ENCODE assay signal across 8 cellular contexts in the genomic region with DNA sequence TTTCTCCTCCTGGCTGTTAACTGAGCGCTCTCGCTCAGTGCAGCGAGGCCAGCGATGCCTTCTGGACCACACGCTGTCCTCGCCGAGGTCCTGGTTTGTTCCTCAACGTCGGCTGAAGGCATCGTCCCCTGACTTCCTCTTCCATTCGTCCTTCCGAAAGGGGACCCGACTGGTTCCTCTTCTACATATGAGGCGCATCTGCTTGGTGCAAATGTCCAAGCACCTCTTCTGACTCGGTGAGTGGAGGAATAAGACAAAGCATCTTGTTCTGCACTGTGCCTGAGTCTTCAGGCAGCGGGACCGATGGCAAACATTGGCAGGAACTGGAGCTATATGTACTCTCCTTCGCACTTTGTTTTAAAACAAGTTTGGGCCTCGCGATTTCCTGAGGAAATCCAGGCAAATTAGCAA. TPM values are rescaled to one million over a fixed set of nuclear protein-coding genes. Genes with fewer than 3 reads are reported as not detected.
DNase-seq lines count a peak whose midpoint lies in the region; ATAC-seq and TF ChIP-seq lines count a peak whose summit lies in the region.

No MANE protein-coding gene starts in this region.

- H3F3A ChIP-seq in SK-N-SH (replicated peaks; ENCODE audit: insufficient read depth), result no peaks in the 10 kb centered on the region

- DNase-seq in AG08395 (ENCODE audit: low spot score), result peak; percentile 27
- DNase-seq in SK-N-SH, result peak; percentile 41
- peak in 1 of 2 donors; percentile 19 for DNase-seq in fibroblast of lung (ENCODE audit: low read depth in 2 of 2)
- DNase-seq in ovary, result no peak
- DNase-seq in DMS114 treated with DMSO at 0.1 percent for 48 hours (lab: John Stamatoyannopoulos, UW; ENCODE audit: unreplicated experiment), result no peak

- H2AFZ ChIP-seq in SK-N-SH (ENCODE audit: low read depth) (peak overlapping the region; percentile 58; the same call in 1 of the 2 replicates), fibroblast of lung (ENCODE audit: low read length) (peak overlapping the region; percentile 60)

- no peak for TF ChIP-seq POLR2A in ovary (IDR thresholded peaks at IDR 0.05)

- H3K9ac ChIP-seq in SK-N-SH (no peak overlapping the region), fibroblast of lung (ENCODE audit: insufficient read depth, low read length) (no peak overlapping the region)

- CTCF ChIA-PET in SK-N-SH (lab: Yijun Ruan, JAX), result interaction anchor here (0.9 to 2.9 kb wide), 6 partner anchors 26 to 500 kb away, joined by 3 to 12 read pairs (median 4); no protein-coding TSS in a partner anchor

- TF ChIP-seq CTCF in SK-N-SH (IDR thresholded peaks at IDR 0.05) (no peak), fibroblast of lung (conservative IDR thresholded peaks at IDR 0.05 in 1 of 2, IDR thresholded peaks at IDR 0.05 in 1 of 2; ENCODE audit: low read depth in 1 of 2, low read length in 2 of 2) (no peak), ovary (IDR thresholded peaks at IDR 0.05) (no peak)

- peak overlapping the region; percentile 90 for H3K4me2 ChIP-seq in SK-N-SH
- peak overlapping the region; percentile 77 for H3K4me2 ChIP-seq in fibroblast of lung (ENCODE audit: extremely low read depth, insufficient read depth, low read length)

- H4K20me1 ChIP-seq in SK-N-SH (ENCODE audit: insufficient read depth) (no peaks in the 10 kb centered on the region), fibroblast of lung (ENCODE audit: control insufficient read depth, extremely low read depth, insufficient read depth, low read length) (no peaks in the 10 kb centered on the region)

- H3K4me1 ChIP-seq in SK-N-SH (ENCODE audit: control insufficient read depth in 1 of 2, insufficient read depth in 2 of 2, low read depth in 1 of 2, low read length in 1 of 2), result peaks cover 4 to 13% of the 10 kb centered on the region in 2 experiments; a peak in 2 of 4 replicates
- H3K4me1 ChIP-seq in fibroblast of lung (ENCODE audit: control insufficient read depth, extremely low read depth, insufficient read depth, low read length), result peaks cover 5% of the 10 kb centered on the region
- peaks cover 3% of the 10 kb centered on the region for H3K4me1 ChIP-seq in ovary (ENCODE audit: insufficient read depth)

- peak; percentile 8 for ATAC-seq in GM18519 (IDR thresholded peaks at IDR 0.05; ENCODE audit: low FRiP score, unreplicated experiment)
- peak; percentile 33 for ATAC-seq in HG03025 (IDR thresholded peaks at IDR 0.05; ENCODE audit: low FRiP score, unreplicated experiment)
- no peak for ATAC-seq in activated CD4-positive, CD25-positive, alpha-beta regulatory T cell treated with anti-CD3 and anti-CD28 coated beads, Interleukin-2, amount 50 U/mL, for 24 hours

- no peaks in the 10 kb centered on the region for H3K9me3 ChIP-seq in SK-N-SH
- H3K9me3 ChIP-seq in fibroblast of lung (ENCODE audit: control insufficient read depth, insufficient read depth, low read depth, low read length), result no peaks in the 10 kb centered on the region
- no peaks in the 10 kb centered on the region for H3K9me3 ChIP-seq in ovary

- H3K27ac ChIP-seq in SK-N-SH (ENCODE audit: low read depth in 2 of 2, low read length in 1 of 2) (no peak overlapping the region), fibroblast of lung (ENCODE audit: insufficient read depth, low read length) (no peak overlapping the region), ovary (no peak overlapping the region)

- TF ChIP-seq EP300 in SK-N-SH (IDR thresholded peaks at IDR 0.05; ENCODE audit: borderline replicate concordance in 1 of 2, low read depth in 1 of 2, low read length in 1 of 2) (no peak), ovary (IDR thresholded peaks at IDR 0.05) (no peak)

- H3K4me3 ChIP-seq in SK-N-SH (ENCODE audit: low read depth in 2 of 2, low read length in 1 of 2) (peak overlapping the region; percentile 38 to 42; a peak in 3 of 4 replicates), fibroblast of lung (replicated peaks in 1 of 4; ENCODE audit: control extremely low read depth in 1 of 4, insufficient read depth in 1 of 4, low read depth in 3 of 4, low read length in 4 of 4) (peak overlapping the region; percentile 17 to 59 (median 36)), ovary (peak overlapping the region; percentile 48)

- POLR2A ChIA-PET in SK-N-SH (lab: Yijun Ruan, JAX), result no interaction called here

- H3K36me3 ChIP-seq in SK-N-SH (replicated peaks in 1 of 2; ENCODE audit: control insufficient read depth in 1 of 2, insufficient read depth in 2 of 2, low read length in 1 of 2), result no peaks in the 10 kb centered on the region
- no peaks in the 10 kb centered on the region for H3K36me3 ChIP-seq in fibroblast of lung (ENCODE audit: control insufficient read depth, insufficient read depth, low read length)
- no peaks in the 10 kb centered on the region for H3K36me3 ChIP-seq in ovary

- intact Hi-C loops in ovary (cut with DNase I), result no loop called here

- WGBS in SK-N-SH (ENCODE audit: low lambda C conversion rate), result 11% methylated on average over 20 of the region's 20 CpGs
- 1 to 3% (median 2%) methylated on average over 19 to 20 of the region's 20 CpGs for WGBS in ovary, 3 donors

- no peaks in the 10 kb centered on the region for H3K9me2 ChIP-seq in SK-N-SH

- H3K79me2 ChIP-seq in SK-N-SH (ENCODE audit: insufficient read depth) (no peaks in the 10 kb centered on the region), fibroblast of lung (ENCODE audit: control insufficient read depth, insufficient read depth, low read length) (no peaks in the 10 kb centered on the region)

- H3K27me3 ChIP-seq in SK-N-SH (ENCODE audit: insufficient read depth), result peaks cover 70% of the 10 kb centered on the region
- peaks cover 23% of the 10 kb centered on the region for H3K27me3 ChIP-seq in fibroblast of lung (ENCODE audit: control insufficient read depth, insufficient read depth, low read length)
- no peaks in the 10 kb centered on the region for H3K27me3 ChIP-seq in ovary

- no peak for TF ChIP-seq RAD21 in SK-N-SH (IDR thresholded peaks at IDR 0.05; ENCODE audit: low read length)

TF ChIP-seq in SK-N-SH, 30 proteins besides CTCF, POLR2A, EP300 and RAD21 (continues in another document):
- no peak for TF ChIP-seq POLR2AphosphoS5 (IDR thresholded peaks at IDR 0.05; ENCODE audit: low read depth, low read length)
- no peak for TF ChIP-seq YY1 (IDR thresholded peaks at IDR 0.05; ENCODE audit: low read depth)
- TF ChIP-seq MAX (IDR thresholded peaks at IDR 0.05; ENCODE audit: low read depth), result no peak
- TF ChIP-seq ELF1 (IDR thresholded peaks at IDR 0.05), result no peak
- no peak for TF ChIP-seq SIN3A (IDR thresholded peaks at IDR 0.05; ENCODE audit: borderline replicate concordance, low read depth, low read length)
- TF ChIP-seq RCOR1 (IDR thresholded peaks at IDR 0.05; ENCODE audit: low read length), result no peak
- TF ChIP-seq, protein P1, sequence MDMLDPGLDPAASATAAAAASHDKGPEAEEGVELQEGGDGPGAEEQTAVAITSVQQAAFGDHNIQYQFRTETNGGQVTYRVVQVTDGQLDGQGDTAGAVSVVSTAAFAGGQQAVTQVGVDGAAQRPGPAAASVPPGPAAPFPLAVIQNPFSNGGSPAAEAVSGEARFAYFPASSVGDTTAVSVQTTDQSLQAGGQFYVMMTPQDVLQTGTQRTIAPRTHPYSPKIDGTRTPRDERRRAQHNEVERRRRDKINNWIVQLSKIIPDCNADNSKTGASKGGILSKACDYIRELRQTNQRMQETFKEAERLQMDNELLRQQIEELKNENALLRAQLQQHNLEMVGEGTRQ (IDR thresholded peaks at IDR 0.05; ENCODE audit: borderline replicate concordance, low read depth, low read length), result no peak
- TF ChIP-seq, protein P2, sequence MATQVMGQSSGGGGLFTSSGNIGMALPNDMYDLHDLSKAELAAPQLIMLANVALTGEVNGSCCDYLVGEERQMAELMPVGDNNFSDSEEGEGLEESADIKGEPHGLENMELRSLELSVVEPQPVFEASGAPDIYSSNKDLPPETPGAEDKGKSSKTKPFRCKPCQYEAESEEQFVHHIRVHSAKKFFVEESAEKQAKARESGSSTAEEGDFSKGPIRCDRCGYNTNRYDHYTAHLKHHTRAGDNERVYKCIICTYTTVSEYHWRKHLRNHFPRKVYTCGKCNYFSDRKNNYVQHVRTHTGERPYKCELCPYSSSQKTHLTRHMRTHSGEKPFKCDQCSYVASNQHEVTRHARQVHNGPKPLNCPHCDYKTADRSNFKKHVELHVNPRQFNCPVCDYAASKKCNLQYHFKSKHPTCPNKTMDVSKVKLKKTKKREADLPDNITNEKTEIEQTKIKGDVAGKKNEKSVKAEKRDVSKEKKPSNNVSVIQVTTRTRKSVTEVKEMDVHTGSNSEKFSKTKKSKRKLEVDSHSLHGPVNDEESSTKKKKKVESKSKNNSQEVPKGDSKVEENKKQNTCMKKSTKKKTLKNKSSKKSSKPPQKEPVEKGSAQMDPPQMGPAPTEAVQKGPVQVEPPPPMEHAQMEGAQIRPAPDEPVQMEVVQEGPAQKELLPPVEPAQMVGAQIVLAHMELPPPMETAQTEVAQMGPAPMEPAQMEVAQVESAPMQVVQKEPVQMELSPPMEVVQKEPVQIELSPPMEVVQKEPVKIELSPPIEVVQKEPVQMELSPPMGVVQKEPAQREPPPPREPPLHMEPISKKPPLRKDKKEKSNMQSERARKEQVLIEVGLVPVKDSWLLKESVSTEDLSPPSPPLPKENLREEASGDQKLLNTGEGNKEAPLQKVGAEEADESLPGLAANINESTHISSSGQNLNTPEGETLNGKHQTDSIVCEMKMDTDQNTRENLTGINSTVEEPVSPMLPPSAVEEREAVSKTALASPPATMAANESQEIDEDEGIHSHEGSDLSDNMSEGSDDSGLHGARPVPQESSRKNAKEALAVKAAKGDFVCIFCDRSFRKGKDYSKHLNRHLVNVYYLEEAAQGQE (IDR thresholded peaks at IDR 0.05; ENCODE audit: low read depth, low read length), result no peak
- no peak for TF ChIP-seq MEF2A (IDR thresholded peaks at IDR 0.05; ENCODE audit: borderline replicate concordance, low read depth)
- TF ChIP-seq GATA2 (CRISPR knock-in tag; IDR thresholded peaks at IDR 0.05), result no peak
- no peak for TF ChIP-seq MXI1 (IDR thresholded peaks at IDR 0.05; ENCODE audit: low read depth, low read length)
- TF ChIP-seq TEAD4 (IDR thresholded peaks at IDR 0.05; ENCODE audit: borderline replicate concordance, insufficient read depth), result no peak

RNA-seq across cellular contexts. Expression of gene KCNS3, which starts 0.7 kb away (rescaled TPM):
- polyA plus RNA-seq in SK-N-SH (2012; rRNA removed) (0.05 and 0.07 TPM in 2 replicates), fibroblast of lung (2.8 and 3.0 TPM in 2 replicates), ovary (1 to 10 TPM; 1.8 to 5.9 TPM)
- 0.06 and 0.12 TPM in 2 replicates for polyA plus RNA-seq in SK-N-SH (2012; cell fraction: cytosol; rRNA removed)
- 0.04 and 0.29 TPM in 2 replicates for polyA plus RNA-seq in SK-N-SH (2012; cell fraction: nucleus; rRNA removed)
- total RNA-seq in fibroblast of lung (1.3 and 6.3 TPM in 2 replicates), ovary (1 to 10 TPM in 5 of 7 donors, under 1 TPM in 2; 0.23 to 4.9 (median 1.2) TPM)
- 2.5 and 2.6 TPM in 2 replicates for polyA plus RNA-seq in fibroblast of lung (2012)
- 0.56 and 10.2 TPM in 2 replicates for polyA minus RNA-seq in fibroblast of lung (ENCODE audit: low replicate concordance)

Comparison
In these comparisons a context has a peak if more than half of its experiments do, and no peak if none do; other contexts are left out.
1. DNase-seq: peak in AG08395 (single experiment) and SK-N-SH (single experiment); none in ovary (0 of 5) and DMS114 treated with DMSO at 0.1 percent for 48 hours (single experiment).
2. ATAC-seq: peak in GM18519 (single experiment) and HG03025 (single experiment); none in activated CD4-positive, CD25-positive, alpha-beta regulatory T cell treated with anti-CD3 and anti-CD28 coated beads, Interleukin-2, amount 50 U/mL, for 24 hours (0 of 2).
3. Peak in every context shown above with its lines, with median percentiles within 50 percentile points of each other: H3K4me3 ChIP-seq.